ENCODE assay signal across 14 cellular contexts in the genomic region with DNA sequence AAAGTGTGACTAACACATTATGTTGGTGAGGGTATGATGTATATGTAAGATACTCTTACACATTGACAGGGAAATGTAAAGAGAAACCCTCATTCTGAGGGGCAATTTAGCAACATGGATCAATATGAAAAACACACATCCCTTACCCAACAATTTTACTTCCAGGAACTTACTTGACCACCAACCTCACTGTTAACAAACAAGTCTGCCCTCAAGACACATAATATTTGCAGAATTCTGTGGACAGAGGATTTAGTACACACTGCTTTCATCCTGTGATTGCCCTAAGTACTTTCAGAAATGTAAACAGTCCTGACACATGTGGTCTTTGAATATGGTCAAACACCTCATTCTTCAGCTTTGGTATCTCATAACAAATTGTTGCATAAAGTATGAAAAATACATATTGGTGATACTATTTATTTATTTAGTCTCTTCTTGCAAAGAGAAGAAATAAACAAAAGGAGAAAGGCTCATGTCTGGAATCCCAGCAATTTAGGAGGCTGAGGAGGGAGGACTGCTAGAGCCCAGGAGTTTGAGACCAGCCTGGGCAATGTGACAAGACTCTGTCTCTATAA. TPM values are rescaled to one million over a fixed set of nuclear protein-coding genes. Genes with fewer than 3 reads are reported as not detected.
DNase-seq lines count a peak whose midpoint lies in the region; ATAC-seq, FAIRE-seq and TF ChIP-seq lines count a peak whose summit lies in the region.
"Had no signal": no experiment of that assay in that cellular context is flagged by ENCODE, and none has a peak within 500 bp of the region (broad histone marks: within the 10 kb centered on the region; RNA-seq: fewer than 3 reads in every experiment).

No MANE protein-coding gene starts in this region.

- H3K36me3 ChIP-seq in endothelial cell of umbilical vein (ENCODE audit: control insufficient read depth in 2 of 2, extremely low read depth in 1 of 2, insufficient read depth in 2 of 2, low read length in 2 of 2), result no peaks in the 10 kb centered on the region
- H3K36me3 ChIP-seq: neural progenitor cell, stomach had no signal

- POLR2A ChIA-PET in endothelial cell of umbilical vein (lab: Charles Lee), result no interaction called here

- H3K9me3 ChIP-seq in endothelial cell of umbilical vein (replicated peaks; ENCODE audit: control insufficient read depth, insufficient read depth, low read length), result no peaks in the 10 kb centered on the region
- H3K9me3 ChIP-seq: stomach had no signal

- H3K9ac ChIP-seq in endothelial cell of umbilical vein (replicated peaks; ENCODE audit: extremely low read depth, insufficient read depth, low read length), result no peak overlapping the region
- H3K9ac ChIP-seq: neural progenitor cell had no signal

- no peak for ATAC-seq in stimulated activated naive CD8-positive, alpha-beta T cell treated with anti-CD3 and anti-CD28 coated beads, Interleukin-15, Interleukin-2, amounts not matched to agents 100 U/mL and 50 U/mL, for 24 hours
- ATAC-seq in left lobe of liver, result no peak

- peaks cover 89% of the 10 kb centered on the region for H3K79me2 ChIP-seq in endothelial cell of umbilical vein (ENCODE audit: control insufficient read depth, insufficient read depth, low read length)

- dilution Hi-C loops in endothelial cell of umbilical vein (cut with MboI; ENCODE audit: extremely low pct_ligation_motif_present, low sequenced_read_pairs), result no loop called here

- H3K27me3 ChIP-seq in endothelial cell of umbilical vein (ENCODE audit: control insufficient read depth in 2 of 2, insufficient read depth in 2 of 2, low read length in 2 of 2), result no peaks in the 10 kb centered on the region
- H3K27me3 ChIP-seq: neural progenitor cell, stomach had no signal

- no peak for FAIRE-seq in endothelial cell of umbilical vein (lab: Jason Lieb, UNC)

- H2AFZ ChIP-seq in endothelial cell of umbilical vein (ENCODE audit: low read depth, low read length), result no peak overlapping the region
- H2AFZ ChIP-seq: neural progenitor cell had no signal

- no peak overlapping the region for H3K4me3 Mint-ChIP-seq in stimulated activated naive CD8-positive, alpha-beta T cell treated with anti-CD3 and anti-CD28 coated beads, Interleukin-15, Interleukin-2, amounts not matched to agents 100 ng/mL and 50 ng/mL, for 24 hours
- H3K4me3 Mint-ChIP-seq: neural progenitor cell had no signal

- DNase-seq in stimulated activated naive CD8-positive, alpha-beta T cell treated with anti-CD3 and anti-CD28 coated beads, Interleukin-15, Interleukin-2, amounts not matched to agents 100 U/mL and 50 U/mL, for 24 hours, result no peak
- DNase-seq in endothelial cell of umbilical vein (ENCODE audit: low read depth, low spot score), result peak; percentile 38
- DNase-seq in D341Med (ENCODE audit: low spot score), result no peak
- DNase-seq in SKM-1 treated with dmso at 0.1 percent for 144 hours (lab: John Stamatoyannopoulos, UW; ENCODE audit: unreplicated experiment), result no peak
- no peak for DNase-seq in left lobe of liver (ENCODE audit: low spot score)
- DNase-seq in NAMALWA (ENCODE audit: low spot score), result no peak
- DNase-seq: activated CD4-positive, alpha-beta T cell treated with anti-CD3 and anti-CD28 coated beads, Interleukin-2, amount 50 U/mL, for 1 hour; islet precursor cell; NCI-H1105 treated with DMSO at 0.1 percent for 48 hours; NCI-H748 treated with DMSO at 0.1 percent for 48 hours; stomach had no signal

- H3K9me1 ChIP-seq in endothelial cell of umbilical vein (replicated peaks; ENCODE audit: control insufficient read depth, extremely low read depth, insufficient read depth, low read length), result no peaks in the 10 kb centered on the region

- peak overlapping the region; percentile 18 for H3K27ac Mint-ChIP-seq in stimulated activated naive CD8-positive, alpha-beta T cell treated with anti-CD3 and anti-CD28 coated beads, Interleukin-15, Interleukin-2, amounts not matched to agents 100 ng/mL and 50 ng/mL, for 24 hours
- H3K27ac Mint-ChIP-seq: neural progenitor cell had no signal

- no peak overlapping the region for H3K4me2 ChIP-seq in endothelial cell of umbilical vein (ENCODE audit: insufficient read depth, low read length)
- H3K4me2 ChIP-seq: neural progenitor cell had no signal

- H3K27me3 Mint-ChIP-seq in stimulated activated naive CD8-positive, alpha-beta T cell treated with anti-CD3 and anti-CD28 coated beads, Interleukin-15, Interleukin-2, amounts not matched to agents 100 ng/mL and 50 ng/mL, for 24 hours, result no peaks in the 10 kb centered on the region

- intact Hi-C loops in endothelial cell of umbilical vein (cut with micrococcal nuclease), result no loop called here

- CTCF ChIA-PET in endothelial cell of umbilical vein (lab: Charles Lee), result interaction anchor here (1.2 kb wide), 1 partner anchor 11 kb away, joined by 3 read pairs; no protein-coding TSS in a partner anchor

- H3K27ac ChIP-seq in VCaP (peak overlapping the region; percentile 39), endothelial cell of umbilical vein (ENCODE audit: insufficient read depth, low read depth, low read length) (no peak overlapping the region)
- H3K27ac ChIP-seq: neural progenitor cell had no signal

- no peak for TF ChIP-seq CTCF in VCaP (conservative IDR thresholded peaks at IDR 0.05)
- TF ChIP-seq CTCF in endothelial cell of umbilical vein (IDR thresholded peaks at IDR 0.05; ENCODE audit: extremely low read depth in 1 of 2, insufficient read depth in 1 of 2, low read depth in 1 of 2, low read length in 2 of 2), result no peak

- no peaks in the 10 kb centered on the region for H3K9me3 Mint-ChIP-seq in stimulated activated naive CD8-positive, alpha-beta T cell treated with anti-CD3 and anti-CD28 coated beads, Interleukin-15, Interleukin-2, amounts not matched to agents 100 ng/mL and 50 ng/mL, for 24 hours

- no peak for TF ChIP-seq POLR2A in endothelial cell of umbilical vein (IDR thresholded peaks at IDR 0.05; ENCODE audit: low read depth, low read length)

- H3K36me3 Mint-ChIP-seq in stimulated activated naive CD8-positive, alpha-beta T cell treated with anti-CD3 and anti-CD28 coated beads, Interleukin-15, Interleukin-2, amounts not matched to agents 100 ng/mL and 50 ng/mL, for 24 hours (ENCODE audit: low read depth), result peaks cover 16% of the 10 kb centered on the region

- peaks cover 70% of the 10 kb centered on the region for H3K4me1 Mint-ChIP-seq in stimulated activated naive CD8-positive, alpha-beta T cell treated with anti-CD3 and anti-CD28 coated beads, Interleukin-15, Interleukin-2, amounts not matched to agents 100 ng/mL and 50 ng/mL, for 24 hours (ENCODE audit: low read depth)

- peaks cover 3% of the 10 kb centered on the region for H4K20me1 ChIP-seq in endothelial cell of umbilical vein (replicated peaks; ENCODE audit: control insufficient read depth, extremely low read depth, insufficient read depth, low read length)

- H3K4me3 ChIP-seq in endothelial cell of umbilical vein (replicated peaks in 1 of 3; ENCODE audit: insufficient read depth in 1 of 3, low read depth in 1 of 3, low read length in 3 of 3), result no peak overlapping the region
- H3K4me3 ChIP-seq: neural progenitor cell, stomach had no signal

- peaks cover 23% of the 10 kb centered on the region for H3K4me1 ChIP-seq in endothelial cell of umbilical vein (ENCODE audit: control insufficient read depth, extremely low read depth, insufficient read depth, low read length)
- H3K4me1 ChIP-seq: neural progenitor cell had no signal

- BruUV-seq in endothelial cell of umbilical vein (replicated peaks; lab: Mats Ljungman, UMichigan), result no TSS peak

TF ChIP-seq in endothelial cell of umbilical vein, 7 proteins besides CTCF, POLR2A, EP300 and RAD21:
- TF ChIP-seq GATA2 (IDR thresholded peaks at IDR 0.05; ENCODE audit: insufficient read depth, insufficient read length, low read depth, low read length), result no peak
- TF ChIP-seq JUN (IDR thresholded peaks at IDR 0.05; ENCODE audit: borderline replicate concordance, insufficient read depth, insufficient read length, low read depth), result no peak
- TF ChIP-seq FOS (IDR thresholded peaks at IDR 0.05; ENCODE audit: borderline replicate concordance, insufficient read depth, low read length), result no peak
- no peak for TF ChIP-seq MYC (IDR thresholded peaks at IDR 0.05; ENCODE audit: low read depth, low read length)
- no peak for TF ChIP-seq MAX (IDR thresholded peaks at IDR 0.05; ENCODE audit: insufficient read depth, insufficient read length)
- no peak for TF ChIP-seq EZH2 (IDR thresholded peaks at IDR 0.05; ENCODE audit: borderline replicate concordance, low read depth, low read length, severe bottlenecking)
- no peak for TF ChIP-seq POLR2AphosphoS5 (IDR thresholded peaks at IDR 0.05; ENCODE audit: insufficient read depth, low read depth, low read length)

RNA-seq across cellular contexts. Expression of gene USP48, which starts 6.9 kb away (rescaled TPM):
- total RNA-seq in endothelial cell of umbilical vein (146 and 149 TPM in 2 replicates), left lobe of liver (22.7 TPM)
- polyA plus RNA-seq in endothelial cell of umbilical vein, result 18.5 and 27.2 TPM in 2 replicates
- 33.6 and 34.2 TPM in 2 replicates for polyA plus RNA-seq in endothelial cell of umbilical vein (2011; cell fraction: cytosol; rRNA removed)
- polyA plus RNA-seq in endothelial cell of umbilical vein (2011; cell fraction: nucleus; rRNA removed), result 135 and 168 TPM in 2 replicates
- 73.6 and 92.2 TPM in 2 replicates for polyA plus RNA-seq in endothelial cell of umbilical vein (2012)
- 76.2 and 79.0 TPM in 2 replicates for polyA minus RNA-seq in endothelial cell of umbilical vein
- 15.6 TPM for polyA minus RNA-seq in endothelial cell of umbilical vein (2011; cell fraction: cytosol; rRNA and poly(A)+ RNA removed)
- 124 and 167 TPM in 2 replicates for polyA minus RNA-seq in endothelial cell of umbilical vein (2011; cell fraction: nucleus; rRNA and poly(A)+ RNA removed)

RNA-seq across cellular contexts. Expression of gene LDLRAD2, which starts 36.0 kb away (rescaled TPM):
- 0.42 and 0.44 TPM in 2 replicates for total RNA-seq in endothelial cell of umbilical vein
- not detected in 2 replicates for polyA plus RNA-seq in endothelial cell of umbilical vein
- polyA plus RNA-seq in endothelial cell of umbilical vein (2011; cell fraction: cytosol; rRNA removed), result 0.01 and 0.04 TPM in 2 replicates
- 0.05 and 0.17 TPM in 2 replicates for polyA plus RNA-seq in endothelial cell of umbilical vein (2011; cell fraction: nucleus; rRNA removed)
- 141 and 334 TPM in 2 replicates for polyA plus RNA-seq in endothelial cell of umbilical vein (2012)
- not detected in 2 replicates for polyA minus RNA-seq in endothelial cell of umbilical vein
- polyA minus RNA-seq in endothelial cell of umbilical vein (2011; cell fraction: cytosol; rRNA and poly(A)+ RNA removed), result not detected
- not detected in 2 replicates for polyA minus RNA-seq in endothelial cell of umbilical vein (2011; cell fraction: nucleus; rRNA and poly(A)+ RNA removed)
- total RNA-seq in left lobe of liver, result not detected
